ENCODE assay signal across 1 cellular context in the genomic region with DNA sequence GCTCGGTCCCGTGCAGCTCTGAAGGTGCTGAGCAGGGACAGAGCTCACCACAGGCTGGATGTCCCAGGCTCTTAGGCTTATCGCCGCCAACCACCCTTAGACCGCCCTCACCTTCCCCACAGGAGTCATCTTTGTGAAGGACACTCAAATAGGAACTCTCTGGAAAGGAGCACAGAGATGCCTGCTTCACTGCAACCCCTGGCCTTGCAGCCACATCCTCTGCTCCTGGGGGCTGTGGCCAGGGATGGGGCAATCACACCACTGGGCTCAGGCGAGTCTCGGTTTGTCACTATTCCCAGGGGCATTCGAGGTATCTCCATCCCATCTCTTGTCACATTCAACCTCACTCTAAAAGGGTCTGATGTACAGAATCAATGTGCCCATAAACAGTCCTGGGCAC.
TF ChIP-seq lines count a peak whose summit lies in the region.

No MANE protein-coding gene starts in this region.

TF ChIP-seq in IMR-90, 13 proteins besides CTCF, POLR2A, EP300 and RAD21:
- TF ChIP-seq MXI1 (IDR thresholded peaks at IDR 0.05; ENCODE audit: borderline replicate concordance, low read depth, low read length), result no peak
- no peak for TF ChIP-seq SMC3 (IDR thresholded peaks at IDR 0.05; ENCODE audit: low read depth, low read length)
- no peak for TF ChIP-seq CEBPB (IDR thresholded peaks at IDR 0.05; ENCODE audit: low read depth, low read length)
- no peak for TF ChIP-seq USF2 (IDR thresholded peaks at IDR 0.05; ENCODE audit: low read depth, low read length)
- TF ChIP-seq BHLHE40 (IDR thresholded peaks at IDR 0.05; ENCODE audit: low read depth, low read length), result no peak
- no peak for TF ChIP-seq NFE2L2 (IDR thresholded peaks at IDR 0.05; ENCODE audit: low read depth, low read length)
- TF ChIP-seq FOS (IDR thresholded peaks at IDR 0.05; ENCODE audit: low read depth, low read length), result no peak
- TF ChIP-seq RCOR1 (IDR thresholded peaks at IDR 0.05; ENCODE audit: insufficient replicate concordance, low read length), result no peak
- TF ChIP-seq MAZ (IDR thresholded peaks at IDR 0.05; ENCODE audit: borderline replicate concordance, low read depth, low read length), result no peak
- TF ChIP-seq MAFK (IDR thresholded peaks at IDR 0.05; ENCODE audit: low read depth, low read length), result no peak
- no peak for TF ChIP-seq RFX5 (IDR thresholded peaks at IDR 0.05; ENCODE audit: low read depth, low read length)
- TF ChIP-seq, protein P1, sequence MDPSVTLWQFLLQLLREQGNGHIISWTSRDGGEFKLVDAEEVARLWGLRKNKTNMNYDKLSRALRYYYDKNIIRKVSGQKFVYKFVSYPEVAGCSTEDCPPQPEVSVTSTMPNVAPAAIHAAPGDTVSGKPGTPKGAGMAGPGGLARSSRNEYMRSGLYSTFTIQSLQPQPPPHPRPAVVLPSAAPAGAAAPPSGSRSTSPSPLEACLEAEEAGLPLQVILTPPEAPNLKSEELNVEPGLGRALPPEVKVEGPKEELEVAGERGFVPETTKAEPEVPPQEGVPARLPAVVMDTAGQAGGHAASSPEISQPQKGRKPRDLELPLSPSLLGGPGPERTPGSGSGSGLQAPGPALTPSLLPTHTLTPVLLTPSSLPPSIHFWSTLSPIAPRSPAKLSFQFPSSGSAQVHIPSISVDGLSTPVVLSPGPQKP (IDR thresholded peaks at IDR 0.05; ENCODE audit: borderline replicate concordance, low read depth, low read length), result no peak
- TF ChIP-seq CHD1 (IDR thresholded peaks at IDR 0.05; ENCODE audit: low read depth, low read length), result no peak
